9 cellular contexts compared by ENCODE assay signal in genomic region chr5:132428147-132428482, GRCh38. TPM values are rescaled to one million over a fixed set of nuclear protein-coding genes. Genes with fewer than 3 reads are reported as not detected.
DNase-seq lines count a peak whose midpoint lies in the region; ATAC-seq and TF ChIP-seq lines count a peak whose summit lies in the region.
"Had no signal": no experiment of that assay in that cellular context is flagged by ENCODE, and none has a peak within 500 bp of the region (broad histone marks: within the 10 kb centered on the region; RNA-seq: fewer than 3 reads in every experiment).

No MANE protein-coding gene starts in this region.

- peak overlapping the region; percentile 33 for H4K8ac ChIP-seq in mesenchymal stem cell (ENCODE audit: low read length)

- no peak overlapping the region for H3K4me2 ChIP-seq in mesenchymal stem cell (ENCODE audit: low read length, poor library complexity, severe bottlenecking)

- peak overlapping the region; percentile 87 for H2AK5ac ChIP-seq in mesenchymal stem cell (ENCODE audit: low read length, severe bottlenecking)

- H2AFZ ChIP-seq in mesenchymal stem cell (ENCODE audit: low read depth, low read length) = no peak overlapping the region

- H3K14ac ChIP-seq in mesenchymal stem cell (ENCODE audit: low read length in 2 of 2) = peak overlapping the region in 1 of 2 experiments; percentile 94

- peak overlapping the region; percentile 46 to 98 for H3K18ac ChIP-seq in mesenchymal stem cell (ENCODE audit: low read depth in 1 of 2, low read length in 2 of 2)

- CTCF ChIA-PET in activated CD4-positive, alpha-beta memory T cell treated with anti-CD3 and anti-CD28 coated beads for 36 hours (lab: Charles Lee) = interaction anchor here (0.7 to 5.1 kb wide), 8 partner anchors 11 to 73 kb away, joined by 3 to 53 read pairs (median 6); no protein-coding TSS in a partner anchor

- peak overlapping the region; percentile 65 for H3K4me3 Mint-ChIP-seq in activated CD4-positive, alpha-beta memory T cell treated with anti-CD3 and anti-CD28 coated beads for 36 hours

- H3K23ac ChIP-seq in mesenchymal stem cell (ENCODE audit: low read length in 2 of 2) = no peak overlapping the region

- peaks cover 8% of the 10 kb centered on the region for H3K36me3 Mint-ChIP-seq in activated CD4-positive, alpha-beta memory T cell treated with anti-CD3 and anti-CD28 coated beads for 36 hours

- peak overlapping the region; percentile 98 for H3K27ac Mint-ChIP-seq in activated CD4-positive, alpha-beta memory T cell treated with anti-CD3 and anti-CD28 coated beads for 36 hours

- H4K91ac ChIP-seq in mesenchymal stem cell (ENCODE audit: low read length) = peak overlapping the region; percentile 83

- H3K4me3 ChIP-seq in heart right ventricle (no peak overlapping the region), right atrium auricular region (no peak overlapping the region), mesenchymal stem cell (ENCODE audit: insufficient read depth in 1 of 2, low read depth in 1 of 2, low read length in 2 of 2) (no peak overlapping the region), uterus (no peak overlapping the region)

- TF ChIP-seq POLR2A in uterus (IDR thresholded peaks at IDR 0.05) = no peak

- H2BK5ac ChIP-seq in mesenchymal stem cell (ENCODE audit: low read depth, low read length, poor library complexity, severe bottlenecking) = no peak overlapping the region

- H3K27me3 ChIP-seq in heart right ventricle = no peaks in the 10 kb centered on the region
- no peaks in the 10 kb centered on the region for H3K27me3 ChIP-seq in right atrium auricular region
- H3K27me3 ChIP-seq in mesenchymal stem cell (ENCODE audit: control insufficient read depth in 1 of 2, insufficient read depth in 1 of 2, low read length in 2 of 2) = no peaks in the 10 kb centered on the region
- no peaks in the 10 kb centered on the region for H3K27me3 ChIP-seq in uterus
- H3K27me3 ChIP-seq: brain microvascular endothelial cell had no signal

- peaks cover 0 to 28% (median 0%) of the 10 kb centered on the region in 9 donors for H3K36me3 ChIP-seq in heart right ventricle
- peaks cover 4% of the 10 kb centered on the region for H3K36me3 ChIP-seq in right atrium auricular region
- no peaks in the 10 kb centered on the region for H3K36me3 ChIP-seq in mesenchymal stem cell (ENCODE audit: control insufficient read depth in 1 of 2, insufficient read depth in 2 of 2, low read depth in 1 of 2, low read length in 2 of 2)
- no peaks in the 10 kb centered on the region for H3K36me3 ChIP-seq in uterus
- H3K36me3 ChIP-seq: brain microvascular endothelial cell had no signal

- peaks cover 53 to 100% (median 93%) of the 10 kb centered on the region in 9 donors for H3K4me1 ChIP-seq in heart right ventricle
- peaks cover 0 to 70% of the 10 kb centered on the region in 2 donors for H3K4me1 ChIP-seq in right atrium auricular region
- peaks cover 33% of the 10 kb centered on the region for H3K4me1 ChIP-seq in mesenchymal stem cell (ENCODE audit: control insufficient read depth, insufficient read depth, low read depth, low read length)
- peaks cover 27 to 34% of the 10 kb centered on the region in 2 donors for H3K4me1 ChIP-seq in uterus

- H3K4ac ChIP-seq in mesenchymal stem cell (ENCODE audit: low read depth in 1 of 2, low read length in 2 of 2) = peak overlapping the region in 1 of 2 experiments; percentile 98

- H2BK15ac ChIP-seq in mesenchymal stem cell (ENCODE audit: low read depth, poor library complexity, severe bottlenecking) = no peak overlapping the region

- H2BK12ac ChIP-seq in mesenchymal stem cell (ENCODE audit: low read length in 2 of 2) = peak overlapping the region; percentile 91 to 98

- H3K27me3 Mint-ChIP-seq in activated CD4-positive, alpha-beta memory T cell treated with anti-CD3 and anti-CD28 coated beads for 36 hours = no peaks in the 10 kb centered on the region

- DNase-seq in heart right ventricle (no peak), right atrium auricular region (ENCODE audit: low spot score) (no peak), mesenchymal stem cell (no peak), uterus (no peak), NOMO-1 (lab: John Stamatoyannopoulos, UW; ENCODE audit: unreplicated experiment in 2 of 2) (no peak), HPDE6-E6E7 (ENCODE audit: extremely low spot score) (no peak), hepatic stellate cell (ENCODE audit: low spot score) (no peak)
- DNase-seq in activated CD4-positive, alpha-beta memory T cell treated with anti-CD3 and anti-CD28 coated beads for 36 hours = no peak
- DNase-seq: brain microvascular endothelial cell had no signal

- TF ChIP-seq CTCF in heart right ventricle (IDR thresholded peaks at IDR 0.05) (no peak), right atrium auricular region (IDR thresholded peaks at IDR 0.05) (no peak), uterus (IDR thresholded peaks at IDR 0.05) (no peak)

- no peak overlapping the region for H3K9ac ChIP-seq in mesenchymal stem cell (ENCODE audit: low read length)

- H3K27ac ChIP-seq in heart right ventricle = peak overlapping the region in 9 of 10 donors; percentile 26 to 100 (median 76)
- peak overlapping the region in 1 of 2 donors; percentile 58 for H3K27ac ChIP-seq in right atrium auricular region
- peak overlapping the region; percentile 94 for H3K27ac ChIP-seq in mesenchymal stem cell (ENCODE audit: low read length, poor library complexity, severe bottlenecking)
- peak overlapping the region; percentile 47 to 68 for H3K27ac ChIP-seq in uterus

- H3K79me1 ChIP-seq in mesenchymal stem cell (replicated peaks; ENCODE audit: low read length, poor library complexity, severe bottlenecking) = peaks cover 20% of the 10 kb centered on the region

- ATAC-seq in heart right ventricle = peak in 1 of 8 donors; percentile 2

- intact Hi-C loops in heart right ventricle (cut with DNase I) = loop anchor here in 2 of 10 donors (5.0 kb wide), 2 partner anchors 39 to 69 kb away; no protein-coding TSS in a partner anchor
- intact Hi-C loops in activated CD4-positive, alpha-beta memory T cell treated with anti-CD3 and anti-CD28 coated beads for 36 hours (cut with micrococcal nuclease) = loop anchor here (10.0 kb wide), 2 partner anchors 793 to 893 kb away; partner anchors contain the start of gene RAPGEF6
- intact Hi-C loops in uterus (cut with DNase I; ENCODE audit: low total_unique reads) = loop anchor here (5.0 kb wide), 1 partner anchor 69 kb away; no protein-coding TSS in a partner anchor

- peaks cover 100% of the 10 kb centered on the region for H3K4me1 Mint-ChIP-seq in activated CD4-positive, alpha-beta memory T cell treated with anti-CD3 and anti-CD28 coated beads for 36 hours (ENCODE audit: low read depth)

- no peaks in the 10 kb centered on the region for H3K9me3 Mint-ChIP-seq in activated CD4-positive, alpha-beta memory T cell treated with anti-CD3 and anti-CD28 coated beads for 36 hours

- POLR2A ChIA-PET in activated CD4-positive, alpha-beta memory T cell treated with anti-CD3 and anti-CD28 coated beads for 36 hours (lab: Charles Lee) = interaction anchor here (0.9 to 11.3 kb wide), 8 partner anchors 10 to 57 kb away, joined by 3 to 361 read pairs (median 43); partner anchors contain the start of gene IRF1

- H2BK120ac ChIP-seq in mesenchymal stem cell (ENCODE audit: low read depth, low read length) = peak overlapping the region; percentile 37

- H3K9me3 ChIP-seq in heart right ventricle (no peaks in the 10 kb centered on the region), right atrium auricular region (no peaks in the 10 kb centered on the region), mesenchymal stem cell (ENCODE audit: control insufficient read depth, low read length) (no peaks in the 10 kb centered on the region), uterus (no peaks in the 10 kb centered on the region)

RNA-seq across cellular contexts. Expression of gene SLC22A5, which starts 58.6 kb away (rescaled TPM):
- total RNA-seq in heart right ventricle = 10 to 100 TPM; 10.3 to 36.8 (median 12.5) TPM
- 10 to 100 TPM; 21.2 to 21.8 TPM for polyA plus RNA-seq in heart right ventricle
- 10 to 100 TPM in 1 of 2 donors, 1 to 10 TPM in 1; 8.6 to 17.6 TPM for total RNA-seq in right atrium auricular region
- 1 to 10 TPM; 2.8 to 3.6 TPM for total RNA-seq in activated CD4-positive, alpha-beta memory T cell treated with anti-CD3 and anti-CD28 coated beads for 36 hours
- polyA plus RNA-seq in mesenchymal stem cell (2013, experiment 1 of 2) = 1.7 TPM
- polyA plus RNA-seq in mesenchymal stem cell (2013, experiment 2 of 2) = 1.7 TPM
- total RNA-seq in uterus = 10 to 100 TPM in 2 of 4 donors, 1 to 10 TPM in 2; 2.0 to 18.9 (median 10.0) TPM
